ENCODE assay signal across 17 cellular contexts in the genomic region with DNA sequence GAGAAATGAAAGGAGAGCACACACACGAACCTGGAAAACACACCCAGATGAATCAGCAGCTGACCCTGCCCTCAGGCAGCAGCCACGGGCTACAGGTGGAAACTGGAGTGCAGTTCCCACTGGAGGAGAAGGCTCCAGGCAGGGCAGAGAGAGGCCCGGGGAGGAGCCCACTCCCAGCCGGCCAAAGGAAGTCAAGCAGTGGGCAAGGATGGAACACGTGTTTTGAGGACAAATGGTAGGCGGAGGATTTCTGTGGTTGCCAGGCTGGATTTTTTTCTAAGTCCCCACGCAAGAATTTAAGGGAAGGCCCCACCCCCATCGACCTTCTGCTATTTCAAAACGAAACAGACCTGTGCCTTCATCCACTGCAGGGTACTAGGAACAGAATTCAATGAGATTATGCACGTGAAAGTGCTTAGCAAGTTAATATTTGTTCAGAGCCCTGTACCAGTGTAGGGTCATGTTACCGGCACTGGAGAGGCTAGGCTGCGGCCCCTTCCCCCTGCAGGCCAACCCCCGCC. TPM values are rescaled to one million over a fixed set of nuclear protein-coding genes. Genes with fewer than 3 reads are reported as not detected.
A peak's percentile ranks its signal among the peaks of the same experiment; 100 is the strongest.
DNase-seq lines count a peak whose midpoint lies in the region; ATAC-seq and TF ChIP-seq lines count a peak whose summit lies in the region.
"Had no signal": no experiment of that assay in that cellular context is flagged by ENCODE, and none has a peak within 500 bp of the region (broad histone marks: within the 10 kb centered on the region; RNA-seq: fewer than 3 reads in every experiment).

No MANE protein-coding gene starts in this region.

- no peak overlapping the region for H3K4me3 ChIP-seq in body of pancreas
- no peak overlapping the region for H3K4me3 ChIP-seq in lung
- H3K4me3 ChIP-seq in lower leg skin (ENCODE audit: low read depth, poor library complexity, severe bottlenecking): no peak overlapping the region
- H3K4me3 ChIP-seq: gastrocnemius medialis, GM12878 had no signal

- WGBS in body of pancreas, 2 donors: 29 to 31% methylated on average over 13 of the region's 13 CpGs
- WGBS in lung, 2 donors: 39 to 51% methylated on average over 13 of the region's 13 CpGs
- 57 to 65% methylated on average over 13 of the region's 13 CpGs for WGBS in lower leg skin, 2 donors

- TF ChIP-seq POLR2A in body of pancreas (IDR thresholded peaks at IDR 0.05) (no peak), lower leg skin (IDR thresholded peaks at IDR 0.05) (no peak)

- intact Hi-C loops in Right ventricle myocardium superior (cut with DNase I) (no loop called here), cardiac septum (cut with DNase I) (no loop called here), body of pancreas (cut with DNase I) (no loop called here), lower leg skin (cut with DNase I; ENCODE audit: low total_unique reads) (no loop called here)

- ATAC-seq in Right ventricle myocardium superior (ENCODE audit: poor library complexity) (peak; percentile 25), body of pancreas (no peak), lung (ENCODE audit: insufficient read depth, low FRiP score) (no peak), HG03469 (IDR thresholded peaks at IDR 0.05; ENCODE audit: unreplicated experiment) (no peak)
- ATAC-seq: CD8-positive, alpha-beta T cell; gastrocnemius medialis; GM12878 had no signal

- H3K36me3 ChIP-seq in body of pancreas (replicated peaks in 1 of 2; ENCODE audit: insufficient read depth in 1 of 2, low read depth in 2 of 2): no peaks in the 10 kb centered on the region
- no peaks in the 10 kb centered on the region for H3K36me3 ChIP-seq in lung (ENCODE audit: control insufficient read depth in 2 of 2, insufficient read depth in 2 of 2, low read length in 2 of 2)
- H3K36me3 ChIP-seq: gastrocnemius medialis had no signal

- TF ChIP-seq CTCF in body of pancreas (IDR thresholded peaks at IDR 0.05): no peak
- TF ChIP-seq CTCF in lung (IDR thresholded peaks at IDR 0.05; ENCODE audit: control extremely low read depth, extremely low read depth): no peak
- TF ChIP-seq CTCF in lower leg skin (IDR thresholded peaks at IDR 0.05): no peak

- H3K9me3 ChIP-seq in body of pancreas (no peaks in the 10 kb centered on the region), lung (ENCODE audit: control insufficient read depth in 2 of 2, insufficient read depth in 1 of 2, low read length in 1 of 2) (no peaks in the 10 kb centered on the region)
- H3K9me3 ChIP-seq: gastrocnemius medialis had no signal

- no peaks in the 10 kb centered on the region for H3K27me3 ChIP-seq in body of pancreas
- no peaks in the 10 kb centered on the region for H3K27me3 ChIP-seq in lung (ENCODE audit: control insufficient read depth, insufficient read depth)

- peak overlapping the region in 3 of 4 donors; percentile 92 to 100 (median 93) for H3K27ac ChIP-seq in body of pancreas
- peak overlapping the region in 1 of 2 donors; percentile 64 for H3K27ac ChIP-seq in lung (ENCODE audit: low read depth in 1 of 2, low read length in 1 of 2)
- H3K27ac ChIP-seq: HL-60, KMS-11 had no signal

- H3K4me1 ChIP-seq in body of pancreas: peaks cover 84% of the 10 kb centered on the region
- peaks cover 0 to 2% of the 10 kb centered on the region in 2 donors for H3K4me1 ChIP-seq in lung (ENCODE audit: control insufficient read depth in 2 of 2, insufficient read depth in 2 of 2, low read length in 2 of 2)

- DNase-seq in Right ventricle myocardium superior (no peak), cardiac septum (ENCODE audit: low spot score) (no peak), body of pancreas (peak in 3 of 4 donors; percentile 28 to 45 (median 32)), lung (ENCODE audit: low spot score) (peak; percentile 56), lower leg skin (ENCODE audit: low spot score in 2 of 2) (no peak), islet precursor cell (no peak), NCI-H1048 (lab: John Stamatoyannopoulos, UW) (no peak)
- DNase-seq: activated CD4-positive, alpha-beta T cell treated with anti-CD3 and anti-CD28 coated beads for 4 hours; CD8-positive, alpha-beta T cell; gastrocnemius medialis; NCI-H1436; posterior cingulate gyrus; T-helper 2 cell had no signal

RNA-seq across cellular contexts. Expression of gene EPB41L4B, which starts 6.8 kb away (rescaled TPM):
- total RNA-seq in Right ventricle myocardium superior: 9.9 TPM
- 1.5 TPM for total RNA-seq in cardiac septum
- 100 to 1,000 TPM in 1 of 2 donors, 10 to 100 TPM in 1; 41.9 to 122 TPM for total RNA-seq in body of pancreas
- 10 to 100 TPM; 13.9 to 14.5 TPM for total RNA-seq in lung
- 10 to 100 TPM in 1 of 2 donors, 1 to 10 TPM in 1; 6.0 to 10.4 TPM for polyA plus RNA-seq in lung
- total RNA-seq in lower leg skin: 10 to 100 TPM; 15.4 to 31.6 (median 21.6) TPM
- total RNA-seq: CD8-positive, alpha-beta T cell had no signal

Comparison
In these comparisons a context has a peak if more than half of its experiments do, and no peak if none do; other contexts are left out.
1. DNase-seq: peak in body of pancreas (3 of 4) and lung (single experiment); none in Right ventricle myocardium superior (single experiment), cardiac septum (single experiment), lower leg skin (0 of 2), islet precursor cell (single experiment) and NCI-H1048 (single experiment).